In genomic region chr1:65420590-65421340, GRCh38 we compare ENCODE assay signal across 8 cellular contexts. TPM values are rescaled to one million over a fixed set of nuclear protein-coding genes. Genes with fewer than 3 reads are reported as not detected.
A peak's percentile ranks its signal among the peaks of the same experiment; 100 is the strongest.
DNase-seq lines count a peak whose midpoint lies in the region; ATAC-seq and TF ChIP-seq lines count a peak whose summit lies in the region.

TSS of gene LEPR (plus strand) at chr1:65420668. CDS start at chr1:65565566, 144,898 bp downstream.
A gene with protein sequence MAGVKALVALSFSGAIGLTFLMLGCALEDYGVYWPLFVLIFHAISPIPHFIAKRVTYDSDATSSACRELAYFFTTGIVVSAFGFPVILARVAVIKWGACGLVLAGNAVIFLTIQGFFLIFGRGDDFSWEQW (plus strand): TSS chr1:65420668. CDS start chr1:65420725, 57 bp downstream.

- H3K27me3 ChIP-seq in HCT116 (ENCODE audit: insufficient read depth, low read length): no peaks in the 10 kb centered on the region
- no peaks in the 10 kb centered on the region for H3K27me3 ChIP-seq in adipocyte (replicated peaks; ENCODE audit: control insufficient read depth, insufficient read depth, low read length)

- peak within 1 kb of the TSS; percentile 76 for H3K27ac ChIP-seq in HCT116 (ENCODE audit: low read depth, low read length)

- TF ChIP-seq CTCF in HCT116 (IDR thresholded peaks at IDR 0.05 in 2 of 3, conservative IDR thresholded peaks at IDR 0.05 in 1 of 3; ENCODE audit: borderline replicate concordance in 1 of 3, insufficient read depth in 1 of 3, low read depth in 2 of 3, low read length in 2 of 3): no peak

- peak within 1 kb of the TSS; percentile 79 to 84 for H3K4me3 ChIP-seq in HCT116 (replicated peaks in 1 of 2; ENCODE audit: low read depth in 1 of 2, low read length in 2 of 2)
- peak within 1 kb of the TSS; percentile 96 for H3K4me3 ChIP-seq in adipocyte (ENCODE audit: low read length)

- H3K9me3 Mint-ChIP-seq in stimulated activated effector memory CD8-positive, alpha-beta T cell treated with anti-CD3 and anti-CD28 coated beads, Interleukin-12 subunit alpha, Interleukin-12 subunit beta, amount 100 ng/mL, for 72 hours: no peaks in the 10 kb centered on the region

- H4K20me1 ChIP-seq in HCT116 (ENCODE audit: insufficient read depth): no peaks in the 10 kb centered on the region

- peak within 1 kb of the TSS; percentile 80 for H2AFZ ChIP-seq in HCT116 (ENCODE audit: low read depth, low read length, poor library complexity, severe bottlenecking)

- RAD21 ChIA-PET in HCT116 (lab: Charles Lee; ENCODE audit: low non-redundant PET in 1 of 2, low total read pairs in 2 of 2, uncharacterized antibody in 2 of 2, unreplicated experiment in 2 of 2): interaction anchor here in 1 of 2 experiments (0.6 to 0.7 kb wide), 2 partner anchors 184 to 523 kb away, joined by 4 read pairs; no protein-coding TSS in a partner anchor

- H3K4me2 ChIP-seq in HCT116 (ENCODE audit: low read length): peak within 1 kb of the TSS; percentile 95

- H3K4me3 Mint-ChIP-seq in stimulated activated effector memory CD8-positive, alpha-beta T cell treated with anti-CD3 and anti-CD28 coated beads, Interleukin-12 subunit alpha, Interleukin-12 subunit beta, amount 100 ng/mL, for 72 hours: no peak within 1 kb of the TSS

- no TSS peak for BruUV-seq in HCT116 (replicated peaks; lab: Mats Ljungman, UMichigan)

- H3K9ac ChIP-seq in HCT116 (ENCODE audit: low read length) (peak within 1 kb of the TSS; percentile 87), adipocyte (ENCODE audit: low read length) (peak within 1 kb of the TSS; percentile 99)

- CTCF ChIA-PET in HCT116 (lab: Charles Lee): interaction anchor here (0.8 to 1.9 kb wide), 6 partner anchors 9 to 1152 kb away, joined by 3 to 13 read pairs (median 4); no protein-coding TSS in a partner anchor

- no peak for TF ChIP-seq POLR2A in HCT116 (IDR thresholded peaks at IDR 0.05; ENCODE audit: borderline replicate concordance, extremely low read depth, insufficient read depth, insufficient read length)

- H3K9me3 ChIP-seq in HCT116 (ENCODE audit: control insufficient read depth in 1 of 2, insufficient read depth in 1 of 2, low read depth in 1 of 2, low read length in 2 of 2) (no peaks in the 10 kb centered on the region), adipocyte (ENCODE audit: control insufficient read depth, low read length) (no peaks in the 10 kb centered on the region)

- intact Hi-C loops in HCT116 (cut with micrococcal nuclease): loop anchor here (10.0 kb wide), 3 partner anchors 186 to 824 kb away; no protein-coding TSS in a partner anchor

- H3K4me1 ChIP-seq in HCT116 (ENCODE audit: control insufficient read depth in 1 of 2, insufficient read depth in 2 of 2, low read length in 2 of 2) (peaks cover 32 to 58% of the 10 kb centered on the region in 2 experiments), adipocyte (ENCODE audit: control insufficient read depth, insufficient read depth, low read length) (peaks cover 41% of the 10 kb centered on the region)

- H3K9me2 ChIP-seq in HCT116 (ENCODE audit: insufficient read depth): no peaks in the 10 kb centered on the region

- H3K27ac Mint-ChIP-seq in stimulated activated effector memory CD8-positive, alpha-beta T cell treated with anti-CD3 and anti-CD28 coated beads, Interleukin-12 subunit alpha, Interleukin-12 subunit beta, amount 100 ng/mL, for 72 hours: no peak within 1 kb of the TSS

- TF ChIP-seq RAD21 in HCT116 (IDR thresholded peaks at IDR 0.05; ENCODE audit: low read depth): no peak

- H3K36me3 ChIP-seq in HCT116 (ENCODE audit: control insufficient read depth in 1 of 2, insufficient read depth in 2 of 2, low read length in 2 of 2): no peaks in the 10 kb centered on the region
- H3K36me3 ChIP-seq in adipocyte (ENCODE audit: control insufficient read depth, insufficient read depth, low read length, severe bottlenecking): peaks cover 8% of the 10 kb centered on the region

- H3K36me3 Mint-ChIP-seq in stimulated activated effector memory CD8-positive, alpha-beta T cell treated with anti-CD3 and anti-CD28 coated beads, Interleukin-12 subunit alpha, Interleukin-12 subunit beta, amount 100 ng/mL, for 72 hours: peaks cover 14% of the 10 kb centered on the region

- DNase-seq in NCI-H2081 (lab: John Stamatoyannopoulos, UW): peak; percentile 93 to 97
- DNase-seq in NCI-H2081 treated with DMSO at 0.1 percent for 48 hours (lab: John Stamatoyannopoulos, UW): no peak
- no peak for DNase-seq in HCT116 (ENCODE audit: low read depth, low spot score)
- DNase-seq in NCI-H128 (lab: John Stamatoyannopoulos, UW; ENCODE audit: unreplicated experiment): peak; percentile 97
- DNase-seq in adipocyte (ENCODE audit: low read depth): peak; percentile 70
- peak; percentile 82 for DNase-seq in inferior parietal cortex (ENCODE audit: extremely low spot score)
- DNase-seq in stimulated activated effector memory CD8-positive, alpha-beta T cell treated with anti-CD3 and anti-CD28 coated beads, Interleukin-12 subunit alpha, Interleukin-12 subunit beta, amount 100 ng/mL, for 72 hours (ENCODE audit: low spot score in 2 of 2): no peak

- H3K4me1 Mint-ChIP-seq in stimulated activated effector memory CD8-positive, alpha-beta T cell treated with anti-CD3 and anti-CD28 coated beads, Interleukin-12 subunit alpha, Interleukin-12 subunit beta, amount 100 ng/mL, for 72 hours: peaks cover 31% of the 10 kb centered on the region

- POLR2A ChIA-PET in HCT116 (lab: Charles Lee): interaction anchor here (0.7 to 1.2 kb wide), 6 partner anchors 9 to 358 kb away, joined by 3 to 6 read pairs (median 4); no protein-coding TSS in a partner anchor

- ATAC-seq in HCT116 (no peak), GM21737 (IDR thresholded peaks at IDR 0.05; ENCODE audit: unreplicated experiment) (no peak)
- peak; percentile 1 for ATAC-seq in stimulated activated effector memory CD8-positive, alpha-beta T cell treated with anti-CD3 and anti-CD28 coated beads, Interleukin-12 subunit alpha, Interleukin-12 subunit beta, amount 100 ng/mL, for 72 hours

- peaks cover 44% of the 10 kb centered on the region for H3K79me2 ChIP-seq in HCT116 (ENCODE audit: insufficient read depth, low read length)

TF ChIP-seq in HCT116, 20 proteins besides CTCF, POLR2A, EP300 and RAD21 (continues in another document):
- TF ChIP-seq ZFX (IDR thresholded peaks at IDR 0.05) (peak; percentile 78), ATF3 (IDR thresholded peaks at IDR 0.05) (no peak), CEBPB (IDR thresholded peaks at IDR 0.05; ENCODE audit: low read depth) (no peak), TCF7L2 (IDR thresholded peaks at IDR 0.05; ENCODE audit: borderline replicate concordance, extremely low read depth, insufficient read depth, insufficient read length) (no peak), ZNF274 (IDR thresholded peaks at IDR 0.05; ENCODE audit: low read depth, low read length) (no peak), EZH2 (IDR thresholded peaks at IDR 0.05) (no peak), EZH2phosphoT487 (IDR thresholded peaks at IDR 0.05; ENCODE audit: borderline replicate concordance) (no peak), POLR2AphosphoS5 (IDR thresholded peaks at IDR 0.05; ENCODE audit: low read depth, low read length) (peak; percentile 86), YY1 (IDR thresholded peaks at IDR 0.05; ENCODE audit: extremely low read depth, insufficient replicate concordance, low read depth, low read length) (peak; percentile 88), JUND (IDR thresholded peaks at IDR 0.05) (no peak), FOSL1 (IDR thresholded peaks at IDR 0.05; ENCODE audit: low read depth) (no peak), SP1 (IDR thresholded peaks at IDR 0.05; ENCODE audit: low read depth) (no peak), SIN3A (IDR thresholded peaks at IDR 0.05; ENCODE audit: low read depth) (no peak; the same call in 1 of the 2 replicates), CBX3 (IDR thresholded peaks at IDR 0.05; ENCODE audit: low read depth) (0 out of 2 replicates have a peak, but pooled peaks have one; percentile 27), ZBTB33 (IDR thresholded peaks at IDR 0.05; ENCODE audit: extremely low read depth, insufficient replicate concordance, low read length) (no peak)
- TF ChIP-seq, protein P1, sequence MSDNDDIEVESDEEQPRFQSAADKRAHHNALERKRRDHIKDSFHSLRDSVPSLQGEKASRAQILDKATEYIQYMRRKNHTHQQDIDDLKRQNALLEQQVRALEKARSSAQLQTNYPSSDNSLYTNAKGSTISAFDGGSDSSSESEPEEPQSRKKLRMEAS (IDR thresholded peaks at IDR 0.05): peak; percentile 80

RNA-seq across cellular contexts. Expression of gene LEPR, which starts in this region (rescaled TPM):
- total RNA-seq in HCT116 (2021; ENCODE audit: unreplicated experiment): 6.0 TPM
- 2.6 and 2.8 TPM in 2 replicates for polyA plus RNA-seq in HCT116 (2012)

RNA-seq across cellular contexts. Expression of the second gene that starts in this region (rescaled TPM):
- 25.7 TPM for total RNA-seq in HCT116 (2021; ENCODE audit: unreplicated experiment)
- polyA plus RNA-seq in HCT116 (2012): 10.3 and 12.5 TPM in 2 replicates

Comparison
In these comparisons a context has a peak if more than half of its experiments do, and no peak if none do; other contexts are left out.
1. DNase-seq: peak in NCI-H2081 (2 of 2), NCI-H128 (single experiment), adipocyte (single experiment) and inferior parietal cortex (single experiment); none in NCI-H2081 treated with DMSO at 0.1 percent for 48 hours (single experiment), HCT116 (single experiment) and stimulated activated effector memory CD8-positive, alpha-beta T cell treated with anti-CD3 and anti-CD28 coated beads, Interleukin-12 subunit alpha, Interleukin-12 subunit beta, amount 100 ng/mL, for 72 hours (0 of 2).